Comparison of ENCODE assay signal across 1 cellular context in genomic region chr17:38703742-38704644, GRCh38.
TF ChIP-seq lines count a peak whose summit lies in the region.

No MANE protein-coding gene starts in this region.

TF ChIP-seq in HEK293, 187 proteins besides CTCF, POLR2A, EP300 and RAD21 (continued from another document and continues in another):
- peak; percentile 13; the same call in 1 of the 2 replicates for TF ChIP-seq ZSCAN5A (tag by site-specific recombination; IDR thresholded peaks at IDR 0.05)
- TF ChIP-seq ZNF202 (tag by site-specific recombination; IDR thresholded peaks at IDR 0.05; ENCODE audit: borderline replicate concordance) = no peak
- TF ChIP-seq ZNF350 (tag by site-specific recombination; IDR thresholded peaks at IDR 0.05) = no peak
- TF ChIP-seq HOXA7 (CRISPR knock-in tag; IDR thresholded peaks at IDR 0.05; ENCODE audit: borderline replicate concordance) = no peak
- no peak for TF ChIP-seq BCL6B (tag by site-specific recombination; IDR thresholded peaks at IDR 0.05)
- TF ChIP-seq ZNF114 (tag by site-specific recombination; IDR thresholded peaks at IDR 0.05) = no peak
- TF ChIP-seq TSHZ1 (tag by site-specific recombination; IDR thresholded peaks at IDR 0.05; ENCODE audit: borderline replicate concordance) = no peak
- TF ChIP-seq ZNF76 (tag by site-specific recombination; IDR thresholded peaks at IDR 0.05; ENCODE audit: borderline replicate concordance, low read depth) = peak; percentile 61; the same call in 1 of the 2 replicates
- TF ChIP-seq ZBTB26 (tag by site-specific recombination; optimal IDR thresholded peaks at IDR 0.05) = peak; percentile 26
- TF ChIP-seq ZNF221 (tag by site-specific recombination; IDR thresholded peaks at IDR 0.05; ENCODE audit: borderline replicate concordance) = no peak
- no peak for TF ChIP-seq ZNF548 (tag by site-specific recombination; IDR thresholded peaks at IDR 0.05)
- TF ChIP-seq INSM2 (tag by site-specific recombination; IDR thresholded peaks at IDR 0.05) = no peak
- TF ChIP-seq PRDM1 (tag by site-specific recombination; IDR thresholded peaks at IDR 0.05) = no peak
- TF ChIP-seq ZNF791 (tag by site-specific recombination; IDR thresholded peaks at IDR 0.05) = no peak
- no peak for TF ChIP-seq ZSCAN18 (tag by site-specific recombination; IDR thresholded peaks at IDR 0.05)
- TF ChIP-seq ZNF398 (tag by site-specific recombination; IDR thresholded peaks at IDR 0.05) = peak; percentile 91
- no peak for TF ChIP-seq ZNF449 (tag by site-specific recombination; IDR thresholded peaks at IDR 0.05)
- no peak for TF ChIP-seq ZNF23 (tag by site-specific recombination; IDR thresholded peaks at IDR 0.05; ENCODE audit: borderline replicate concordance)
- TF ChIP-seq ZNF624 (tag by site-specific recombination; IDR thresholded peaks at IDR 0.05) = no peak
- TF ChIP-seq ZBTB17 (tag by site-specific recombination; IDR thresholded peaks at IDR 0.05) = no peak; the same call in 1 of the 2 replicates
- TF ChIP-seq ZNF354C (tag by site-specific recombination; IDR thresholded peaks at IDR 0.05; ENCODE audit: borderline replicate concordance, low read depth) = no peak
- TF ChIP-seq ZNF560 (tag by site-specific recombination; IDR thresholded peaks at IDR 0.05; ENCODE audit: borderline replicate concordance) = no peak
- 0 out of 2 replicates have a peak, but pooled peaks have one; percentile 3 for TF ChIP-seq ZNF146 (tag by site-specific recombination; IDR thresholded peaks at IDR 0.05)
- TF ChIP-seq PRDM4 (tag by site-specific recombination; IDR thresholded peaks at IDR 0.05) = 0 out of 2 replicates have a peak, but pooled peaks have one; percentile 42
- TF ChIP-seq ZNF133 (tag by site-specific recombination; IDR thresholded peaks at IDR 0.05) = no peak
- TF ChIP-seq SCRT2 (tag by site-specific recombination; IDR thresholded peaks at IDR 0.05) = peak; percentile 91
- peak; percentile 94 for TF ChIP-seq SP2 (tag by site-specific recombination; IDR thresholded peaks at IDR 0.05)
- peak; percentile 93 for TF ChIP-seq ZNF366 (tag by site-specific recombination; conservative IDR thresholded peaks at IDR 0.05)
- 0 out of 2 replicates have a peak, but pooled peaks have one; percentile 25 for TF ChIP-seq ZNF184 (tag by site-specific recombination; IDR thresholded peaks at IDR 0.05)
- peak; percentile 74 for TF ChIP-seq ZNF24 (tag by site-specific recombination; IDR thresholded peaks at IDR 0.05)
- TF ChIP-seq BCL11B (tag by site-specific recombination; IDR thresholded peaks at IDR 0.05; ENCODE audit: low read depth) = no peak; the same call in 1 of the 2 replicates
- TF ChIP-seq ZNF394 (tag by site-specific recombination; IDR thresholded peaks at IDR 0.05; ENCODE audit: borderline replicate concordance) = no peak
- no peak; the same call in 1 of the 2 replicates for TF ChIP-seq KLF7 (tag by site-specific recombination; IDR thresholded peaks at IDR 0.05; ENCODE audit: borderline replicate concordance)
- 0 out of 2 replicates have a peak, but pooled peaks have one; percentile 17 for TF ChIP-seq ZBTB21 (tag by site-specific recombination; IDR thresholded peaks at IDR 0.05)
- TF ChIP-seq ZNF521 (tag by site-specific recombination; IDR thresholded peaks at IDR 0.05) = no peak
- no peak for TF ChIP-seq AEBP2 (tag by site-specific recombination; IDR thresholded peaks at IDR 0.05; ENCODE audit: borderline replicate concordance)
- peak; percentile 39; the same call in 1 of the 2 replicates for TF ChIP-seq ZNF596 (tag by site-specific recombination; IDR thresholded peaks at IDR 0.05)
- TF ChIP-seq ZNF629 (tag by site-specific recombination; IDR thresholded peaks at IDR 0.05) = peak; percentile 79
- TF ChIP-seq GLI4 (tag by site-specific recombination; IDR thresholded peaks at IDR 0.05) = no peak; the same call in 1 of the 2 replicates
- TF ChIP-seq FEZF1 (tag by site-specific recombination; IDR thresholded peaks at IDR 0.05) = peak; percentile 16; the same call in 1 of the 2 replicates
- TF ChIP-seq YY1 (tag by site-specific recombination; IDR thresholded peaks at IDR 0.05) = peak; percentile 16; the same call in 1 of the 2 replicates
- TF ChIP-seq ZNF837 (tag by site-specific recombination; IDR thresholded peaks at IDR 0.05) = no peak
- no peak for TF ChIP-seq ZNF175 (tag by site-specific recombination; IDR thresholded peaks at IDR 0.05)
- no peak; the same call in 1 of the 2 replicates for TF ChIP-seq ZNF561 (tag by site-specific recombination; IDR thresholded peaks at IDR 0.05; ENCODE audit: borderline replicate concordance)
- no peak for TF ChIP-seq SETDB1 (IDR thresholded peaks at IDR 0.05; ENCODE audit: insufficient read length, low read length)
